Comparison of ENCODE assay signal across 1 cellular context in the genomic region with DNA sequence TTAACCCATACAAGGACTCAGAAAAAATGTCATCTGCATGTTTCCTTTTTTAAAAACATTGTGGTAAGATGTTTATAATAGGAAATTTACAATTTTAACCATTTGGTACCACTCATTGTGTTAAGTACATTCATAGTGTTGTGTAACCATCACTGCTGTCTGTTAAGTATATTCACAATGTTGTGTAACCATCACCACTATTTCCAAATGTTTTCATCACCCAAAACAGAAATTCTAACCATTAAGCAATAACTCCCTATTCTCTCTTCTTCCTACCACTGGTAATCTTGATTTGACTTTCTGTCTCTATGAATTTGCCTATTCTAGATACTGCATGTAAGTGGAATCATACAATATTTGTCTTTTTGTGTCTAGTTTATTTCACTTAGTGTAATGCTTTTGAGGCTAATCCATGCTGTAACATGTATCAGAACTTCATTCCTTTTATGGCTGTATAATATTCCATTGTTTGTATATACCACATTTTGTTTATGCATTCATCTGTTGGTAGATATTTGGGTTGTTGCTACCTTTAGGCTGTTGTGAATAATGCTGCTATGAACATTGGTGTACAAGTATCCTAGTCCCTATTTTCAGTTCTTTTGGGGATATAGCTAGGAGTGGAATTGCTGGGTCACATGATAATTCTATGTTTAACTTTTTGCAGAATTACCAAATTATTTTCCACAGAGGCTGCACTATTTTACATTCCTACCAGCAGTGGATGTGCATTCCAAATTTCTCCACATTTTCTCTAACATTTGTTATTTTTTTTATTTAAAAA.
TF ChIP-seq lines count a peak whose summit lies in the region.

No MANE protein-coding gene starts in this region.

TF ChIP-seq in liver, 16 proteins besides CTCF, POLR2A, EP300 and RAD21:
- TF ChIP-seq HNF4A (conservative IDR thresholded peaks at IDR 0.05): peak; percentile 6 to 36
- no peak for TF ChIP-seq GABPA (IDR thresholded peaks at IDR 0.05 in 1 of 2, conservative IDR thresholded peaks at IDR 0.05 in 1 of 2)
- peak in 1 of 2 donors; percentile 41 for TF ChIP-seq RXRA (IDR thresholded peaks at IDR 0.05)
TF ChIP-seq in liver: peak in this region for 2.
